In genomic region chr16:82044585-82044911, GRCh38 we compare ENCODE assay signal across 1 cellular context.
TF ChIP-seq lines count a peak whose summit lies in the region.

No MANE protein-coding gene starts in this region.

TF ChIP-seq in HepG2, 621 proteins besides CTCF, POLR2A, EP300 and RAD21 (continued from another document and continues in another):
- peak; percentile 36 for TF ChIP-seq CBX1 (IDR thresholded peaks at IDR 0.05; ENCODE audit: low read depth)
- no peak for TF ChIP-seq PRMT3 (CRISPR knock-in tag; IDR thresholded peaks at IDR 0.05; ENCODE audit: borderline replicate concordance, low read depth)
- TF ChIP-seq HNF1B (CRISPR knock-in tag; IDR thresholded peaks at IDR 0.05), result 0 out of 2 replicates have a peak, but pooled peaks have one; percentile 24
- TF ChIP-seq HDAC6 (IDR thresholded peaks at IDR 0.05; ENCODE audit: low read depth, low read length), result no peak
- TF ChIP-seq HHEX (CRISPR knock-in tag; IDR thresholded peaks at IDR 0.05), result peak; percentile 51; the same call in 1 of the 2 replicates
- TF ChIP-seq, protein P1, sequence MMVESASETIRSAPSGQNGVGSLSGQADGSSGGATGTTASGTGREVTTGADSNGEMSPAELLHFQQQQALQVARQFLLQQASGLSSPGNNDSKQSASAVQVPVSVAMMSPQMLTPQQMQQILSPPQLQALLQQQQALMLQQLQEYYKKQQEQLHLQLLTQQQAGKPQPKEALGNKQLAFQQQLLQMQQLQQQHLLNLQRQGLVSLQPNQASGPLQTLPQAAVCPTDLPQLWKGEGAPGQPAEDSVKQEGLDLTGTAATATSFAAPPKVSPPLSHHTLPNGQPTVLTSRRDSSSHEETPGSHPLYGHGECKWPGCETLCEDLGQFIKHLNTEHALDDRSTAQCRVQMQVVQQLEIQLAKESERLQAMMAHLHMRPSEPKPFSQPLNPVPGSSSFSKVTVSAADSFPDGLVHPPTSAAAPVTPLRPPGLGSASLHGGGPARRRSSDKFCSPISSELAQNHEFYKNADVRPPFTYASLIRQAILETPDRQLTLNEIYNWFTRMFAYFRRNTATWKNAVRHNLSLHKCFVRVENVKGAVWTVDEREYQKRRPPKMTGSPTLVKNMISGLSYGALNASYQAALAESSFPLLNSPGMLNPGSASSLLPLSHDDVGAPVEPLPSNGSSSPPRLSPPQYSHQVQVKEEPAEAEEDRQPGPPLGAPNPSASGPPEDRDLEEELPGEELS (CRISPR knock-in tag; IDR thresholded peaks at IDR 0.05), result no peak
- no peak for TF ChIP-seq ZNF101 (CRISPR knock-in tag; IDR thresholded peaks at IDR 0.05; ENCODE audit: borderline replicate concordance, low read depth)
- TF ChIP-seq ZNF710 (CRISPR knock-in tag; IDR thresholded peaks at IDR 0.05; ENCODE audit: borderline replicate concordance), result no peak
- TF ChIP-seq ZNF230 (CRISPR knock-in tag; IDR thresholded peaks at IDR 0.05), result no peak
- 0 out of 2 replicates have a peak, but pooled peaks have one; percentile 14 for TF ChIP-seq GATAD2A (CRISPR knock-in tag; IDR thresholded peaks at IDR 0.05)
- TF ChIP-seq SP4 (CRISPR knock-in tag; IDR thresholded peaks at IDR 0.05), result peak; percentile 42; the same call in 1 of the 2 replicates
- TF ChIP-seq ZNF451 (CRISPR knock-in tag; IDR thresholded peaks at IDR 0.05), result no peak
- TF ChIP-seq ZMYM4 (CRISPR knock-in tag; IDR thresholded peaks at IDR 0.05), result peak; percentile 93
- TF ChIP-seq RFXANK (CRISPR knock-in tag; IDR thresholded peaks at IDR 0.05), result no peak
- TF ChIP-seq XBP1 (CRISPR knock-in tag; IDR thresholded peaks at IDR 0.05), result no peak
- TF ChIP-seq, protein P2, sequence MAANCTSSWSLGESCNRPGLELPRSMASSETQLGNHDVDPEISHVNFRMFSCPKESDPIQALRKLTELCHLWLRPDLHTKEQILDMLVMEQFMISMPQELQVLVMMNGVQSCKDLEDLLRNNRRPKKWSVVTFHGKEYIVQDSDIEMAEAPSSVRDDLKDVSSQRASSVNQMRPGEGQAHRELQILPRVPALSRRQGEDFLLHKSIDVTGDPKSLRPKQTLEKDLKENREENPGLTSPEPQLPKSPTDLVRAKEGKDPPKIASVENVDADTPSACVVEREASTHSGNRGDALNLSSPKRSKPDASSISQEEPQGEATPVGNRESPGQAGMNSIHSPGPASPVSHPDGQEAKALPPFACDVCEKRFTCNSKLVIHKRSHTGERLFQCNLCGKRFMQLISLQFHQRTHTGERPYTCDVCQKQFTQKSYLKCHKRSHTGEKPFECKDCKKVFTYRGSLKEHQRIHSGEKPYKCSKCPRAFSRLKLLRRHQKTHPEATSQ (CRISPR knock-in tag; IDR thresholded peaks at IDR 0.05; ENCODE audit: borderline replicate concordance), result peak; percentile 35; the same call in 1 of the 2 replicates
- TF ChIP-seq SNAPC5 (CRISPR knock-in tag; IDR thresholded peaks at IDR 0.05; ENCODE audit: borderline replicate concordance), result no peak
- 0 out of 2 replicates have a peak, but pooled peaks have one; percentile 41 for TF ChIP-seq FOXK1 (CRISPR knock-in tag; IDR thresholded peaks at IDR 0.05; ENCODE audit: borderline replicate concordance, low read depth)
- TF ChIP-seq ZZZ3 (CRISPR knock-in tag; IDR thresholded peaks at IDR 0.05; ENCODE audit: borderline replicate concordance), result no peak
- no peak for TF ChIP-seq ZNF878 (CRISPR knock-in tag; IDR thresholded peaks at IDR 0.05)
- peak; percentile 29; the same call in 1 of the 2 replicates for TF ChIP-seq ZNF331 (CRISPR knock-in tag; IDR thresholded peaks at IDR 0.05)
- TF ChIP-seq POGZ (CRISPR knock-in tag; IDR thresholded peaks at IDR 0.05), result peak; percentile 75
- no peak; the same call in 1 of the 2 replicates for TF ChIP-seq ZNF644 (CRISPR knock-in tag; IDR thresholded peaks at IDR 0.05; ENCODE audit: low read depth)
- peak; percentile 74 for TF ChIP-seq HNF4A (CRISPR knock-in tag; IDR thresholded peaks at IDR 0.05)
- TF ChIP-seq SMC3 (IDR thresholded peaks at IDR 0.05; ENCODE audit: low read length), result no peak
- TF ChIP-seq ZNF703 (CRISPR knock-in tag; IDR thresholded peaks at IDR 0.05; ENCODE audit: borderline replicate concordance), result no peak
- TF ChIP-seq TBL1XR1 (IDR thresholded peaks at IDR 0.05; ENCODE audit: borderline replicate concordance, low read length, partially characterized antibody), result no peak
- TF ChIP-seq ZNF124 (CRISPR knock-in tag; IDR thresholded peaks at IDR 0.05), result 0 out of 2 replicates have a peak, but pooled peaks have one; percentile 33
- TF ChIP-seq MAZ (IDR thresholded peaks at IDR 0.05; ENCODE audit: borderline replicate concordance, low read depth, low read length), result peak; percentile 44; the same call in 1 of the 2 replicates
- TF ChIP-seq MAZ (CRISPR knock-in tag; IDR thresholded peaks at IDR 0.05; ENCODE audit: low read depth), result no peak
- peak; percentile 43; the same call in 1 of the 2 replicates for TF ChIP-seq HOXA3 (CRISPR knock-in tag; IDR thresholded peaks at IDR 0.05)
- peak; percentile 55 for TF ChIP-seq ZBTB40 (IDR thresholded peaks at IDR 0.05)
- TF ChIP-seq ZBTB40 (CRISPR knock-in tag; IDR thresholded peaks at IDR 0.05), result no peak
- TF ChIP-seq ZNF512B (CRISPR knock-in tag; IDR thresholded peaks at IDR 0.05; ENCODE audit: borderline replicate concordance), result 0 out of 2 replicates have a peak, but pooled peaks have one; percentile 37
- TF ChIP-seq FOSL2 (CRISPR knock-in tag; IDR thresholded peaks at IDR 0.05), result no peak
- TF ChIP-seq TAF1 (CRISPR knock-in tag; IDR thresholded peaks at IDR 0.05), result peak; percentile 26; the same call in 1 of the 2 replicates
- TF ChIP-seq, protein P3, sequence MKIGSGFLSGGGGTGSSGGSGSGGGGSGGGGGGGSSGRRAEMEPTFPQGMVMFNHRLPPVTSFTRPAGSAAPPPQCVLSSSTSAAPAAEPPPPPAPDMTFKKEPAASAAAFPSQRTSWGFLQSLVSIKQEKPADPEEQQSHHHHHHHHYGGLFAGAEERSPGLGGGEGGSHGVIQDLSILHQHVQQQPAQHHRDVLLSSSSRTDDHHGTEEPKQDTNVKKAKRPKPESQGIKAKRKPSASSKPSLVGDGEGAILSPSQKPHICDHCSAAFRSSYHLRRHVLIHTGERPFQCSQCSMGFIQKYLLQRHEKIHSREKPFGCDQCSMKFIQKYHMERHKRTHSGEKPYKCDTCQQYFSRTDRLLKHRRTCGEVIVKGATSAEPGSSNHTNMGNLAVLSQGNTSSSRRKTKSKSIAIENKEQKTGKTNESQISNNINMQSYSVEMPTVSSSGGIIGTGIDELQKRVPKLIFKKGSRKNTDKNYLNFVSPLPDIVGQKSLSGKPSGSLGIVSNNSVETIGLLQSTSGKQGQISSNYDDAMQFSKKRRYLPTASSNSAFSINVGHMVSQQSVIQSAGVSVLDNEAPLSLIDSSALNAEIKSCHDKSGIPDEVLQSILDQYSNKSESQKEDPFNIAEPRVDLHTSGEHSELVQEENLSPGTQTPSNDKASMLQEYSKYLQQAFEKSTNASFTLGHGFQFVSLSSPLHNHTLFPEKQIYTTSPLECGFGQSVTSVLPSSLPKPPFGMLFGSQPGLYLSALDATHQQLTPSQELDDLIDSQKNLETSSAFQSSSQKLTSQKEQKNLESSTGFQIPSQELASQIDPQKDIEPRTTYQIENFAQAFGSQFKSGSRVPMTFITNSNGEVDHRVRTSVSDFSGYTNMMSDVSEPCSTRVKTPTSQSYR (CRISPR knock-in tag; IDR thresholded peaks at IDR 0.05; ENCODE audit: borderline replicate concordance), result peak; percentile 50; the same call in 1 of the 2 replicates
